ENCODE assay signal across 1 cellular context in genomic region chr19:17932485-17933338, GRCh38.
TF ChIP-seq lines count a peak whose summit lies in the region.

CCDC124 (plus strand) TSS chr19:17933015; CDS start chr19:17936421, 3,406 bp downstream.

TF ChIP-seq in HepG2, 621 proteins besides CTCF, POLR2A, EP300 and RAD21 (continued from another document and continues in another):
- TF ChIP-seq STAT6 (CRISPR knock-in tag; IDR thresholded peaks at IDR 0.05; ENCODE audit: borderline replicate concordance) (peak; percentile 47; the same call in 1 of the 2 replicates), FOXK1 (CRISPR knock-in tag; IDR thresholded peaks at IDR 0.05; ENCODE audit: borderline replicate concordance, low read depth) (peak; percentile 72; the same call in 1 of the 2 replicates), ZNF124 (CRISPR knock-in tag; IDR thresholded peaks at IDR 0.05) (no peak), ELF3 (CRISPR knock-in tag; IDR thresholded peaks at IDR 0.05) (peak; percentile 43; the same call in 1 of the 2 replicates), RBM39 (IDR thresholded peaks at IDR 0.05; ENCODE audit: low read depth, low read length, poor library complexity, severe bottlenecking) (peak; percentile 67), TBX2 (CRISPR knock-in tag; IDR thresholded peaks at IDR 0.05; ENCODE audit: borderline replicate concordance) (peak; percentile 62), TOE1 (CRISPR knock-in tag; IDR thresholded peaks at IDR 0.05) (0 out of 2 replicates have a peak, but pooled peaks have one; percentile 67), NR2F6 (IDR thresholded peaks at IDR 0.05) (no peak), NR2F6 (CRISPR knock-in tag; IDR thresholded peaks at IDR 0.05) (peak; percentile 32; the same call in 1 of the 2 replicates), FOXP4 (CRISPR knock-in tag; IDR thresholded peaks at IDR 0.05) (peak; percentile 45; the same call in 1 of the 2 replicates), ZNF230 (CRISPR knock-in tag; IDR thresholded peaks at IDR 0.05) (0 out of 2 replicates have a peak, but pooled peaks have one; percentile 52), SOX6 (IDR thresholded peaks at IDR 0.05) (no peak), SOX6 (CRISPR knock-in tag; IDR thresholded peaks at IDR 0.05) (peak; percentile 60), PTBP1 (IDR thresholded peaks at IDR 0.05; ENCODE audit: low read depth, low read length, poor library complexity, severe bottlenecking) (peak; percentile 77), KLF15 (CRISPR knock-in tag; IDR thresholded peaks at IDR 0.05; ENCODE audit: borderline replicate concordance) (no peak), NFKB2 (CRISPR knock-in tag; IDR thresholded peaks at IDR 0.05; ENCODE audit: borderline replicate concordance) (peak; percentile 70; the same call in 1 of the 2 replicates), LBX2 (CRISPR knock-in tag; IDR thresholded peaks at IDR 0.05; ENCODE audit: borderline replicate concordance) (0 out of 2 replicates have a peak, but pooled peaks have one; percentile 26), TCF7L2 (IDR thresholded peaks at IDR 0.05; ENCODE audit: low read depth, low read length) (no peak), GATAD1 (CRISPR knock-in tag; IDR thresholded peaks at IDR 0.05) (peak; percentile 95), ZNF280D (CRISPR knock-in tag; IDR thresholded peaks at IDR 0.05) (peak; percentile 87; the same call in 1 of the 2 replicates), CBX5 (CRISPR knock-in tag; IDR thresholded peaks at IDR 0.05; ENCODE audit: borderline replicate concordance) (0 out of 2 replicates have a peak, but pooled peaks have one; percentile 63), ZBTB1 (CRISPR knock-in tag; IDR thresholded peaks at IDR 0.05; ENCODE audit: borderline replicate concordance) (no peak), ZNF614 (CRISPR knock-in tag; IDR thresholded peaks at IDR 0.05; ENCODE audit: borderline replicate concordance) (peak; percentile 65; the same call in 1 of the 2 replicates), THAP11 (CRISPR knock-in tag; IDR thresholded peaks at IDR 0.05) (peak; percentile 95), KMT2B (CRISPR knock-in tag; IDR thresholded peaks at IDR 0.05) (peak; percentile 58; the same call in 1 of the 2 replicates), ZNF503 (CRISPR knock-in tag; IDR thresholded peaks at IDR 0.05) (peak; percentile 53; the same call in 1 of the 2 replicates), ARHGAP35 (CRISPR knock-in tag; IDR thresholded peaks at IDR 0.05; ENCODE audit: borderline replicate concordance) (peak; percentile 65; the same call in 1 of the 2 replicates), ESRRA (CRISPR knock-in tag; IDR thresholded peaks at IDR 0.05; ENCODE audit: low read depth) (0 out of 2 replicates have a peak, but pooled peaks have one; percentile 36), SMAD3 (CRISPR knock-in tag; IDR thresholded peaks at IDR 0.05) (peak; percentile 74), ZNF234 (CRISPR knock-in tag; conservative IDR thresholded peaks at IDR 0.05) (no peak), ZNF329 (CRISPR knock-in tag; IDR thresholded peaks at IDR 0.05; ENCODE audit: low read depth) (no peak), EHMT2 (IDR thresholded peaks at IDR 0.05; ENCODE audit: borderline replicate concordance, low read depth, low read length) (peak; percentile 98), FLYWCH1 (CRISPR knock-in tag; IDR thresholded peaks at IDR 0.05) (no peak), SIX1 (CRISPR knock-in tag; IDR thresholded peaks at IDR 0.05; ENCODE audit: borderline replicate concordance) (peak; percentile 38; the same call in 1 of the 2 replicates), ZNF646 (CRISPR knock-in tag; IDR thresholded peaks at IDR 0.05) (no peak), FUBP1 (CRISPR knock-in tag; IDR thresholded peaks at IDR 0.05; ENCODE audit: borderline replicate concordance) (no peak), RXRB (CRISPR knock-in tag; IDR thresholded peaks at IDR 0.05; ENCODE audit: borderline replicate concordance) (peak; percentile 42; the same call in 1 of the 2 replicates), KLF6 (CRISPR knock-in tag; IDR thresholded peaks at IDR 0.05) (peak; percentile 62), ZNF331 (CRISPR knock-in tag; IDR thresholded peaks at IDR 0.05) (peak; percentile 6; the same call in 1 of the 2 replicates), PHF5A (CRISPR knock-in tag; IDR thresholded peaks at IDR 0.05; ENCODE audit: low read depth, unreplicated experiment) (peak; percentile 80), ZBTB20 (CRISPR knock-in tag; IDR thresholded peaks at IDR 0.05; ENCODE audit: borderline replicate concordance, low read depth) (peak; percentile 23; the same call in 1 of the 2 replicates), HCFC1 (IDR thresholded peaks at IDR 0.05; ENCODE audit: low read depth, low read length) (peak; percentile 83), ZBTB21 (CRISPR knock-in tag; IDR thresholded peaks at IDR 0.05) (peak; percentile 61; the same call in 1 of the 2 replicates), NCOA2 (CRISPR knock-in tag; IDR thresholded peaks at IDR 0.05) (no peak)
